Comparison of ENCODE assay signal across 1 cellular context in genomic region chr4:89110986-89111832, GRCh38.
TF ChIP-seq lines count a peak whose summit lies in the region.

TSS of gene TIGD2 (plus strand) at chr4:89111533. CDS start at chr4:89112975, 1,442 bp downstream.

TF ChIP-seq in HepG2, 621 proteins besides CTCF, POLR2A, EP300 and RAD21 (continued from another document and continues in another):
- TF ChIP-seq ZBTB14 (CRISPR knock-in tag; IDR thresholded peaks at IDR 0.05) = peak; percentile 93
- TF ChIP-seq SRF (IDR thresholded peaks at IDR 0.05; ENCODE audit: low read depth, low read length) = no peak
- TF ChIP-seq ZNF260 (CRISPR knock-in tag; IDR thresholded peaks at IDR 0.05; ENCODE audit: borderline replicate concordance, low read depth) = no peak
- TF ChIP-seq, protein P1, sequence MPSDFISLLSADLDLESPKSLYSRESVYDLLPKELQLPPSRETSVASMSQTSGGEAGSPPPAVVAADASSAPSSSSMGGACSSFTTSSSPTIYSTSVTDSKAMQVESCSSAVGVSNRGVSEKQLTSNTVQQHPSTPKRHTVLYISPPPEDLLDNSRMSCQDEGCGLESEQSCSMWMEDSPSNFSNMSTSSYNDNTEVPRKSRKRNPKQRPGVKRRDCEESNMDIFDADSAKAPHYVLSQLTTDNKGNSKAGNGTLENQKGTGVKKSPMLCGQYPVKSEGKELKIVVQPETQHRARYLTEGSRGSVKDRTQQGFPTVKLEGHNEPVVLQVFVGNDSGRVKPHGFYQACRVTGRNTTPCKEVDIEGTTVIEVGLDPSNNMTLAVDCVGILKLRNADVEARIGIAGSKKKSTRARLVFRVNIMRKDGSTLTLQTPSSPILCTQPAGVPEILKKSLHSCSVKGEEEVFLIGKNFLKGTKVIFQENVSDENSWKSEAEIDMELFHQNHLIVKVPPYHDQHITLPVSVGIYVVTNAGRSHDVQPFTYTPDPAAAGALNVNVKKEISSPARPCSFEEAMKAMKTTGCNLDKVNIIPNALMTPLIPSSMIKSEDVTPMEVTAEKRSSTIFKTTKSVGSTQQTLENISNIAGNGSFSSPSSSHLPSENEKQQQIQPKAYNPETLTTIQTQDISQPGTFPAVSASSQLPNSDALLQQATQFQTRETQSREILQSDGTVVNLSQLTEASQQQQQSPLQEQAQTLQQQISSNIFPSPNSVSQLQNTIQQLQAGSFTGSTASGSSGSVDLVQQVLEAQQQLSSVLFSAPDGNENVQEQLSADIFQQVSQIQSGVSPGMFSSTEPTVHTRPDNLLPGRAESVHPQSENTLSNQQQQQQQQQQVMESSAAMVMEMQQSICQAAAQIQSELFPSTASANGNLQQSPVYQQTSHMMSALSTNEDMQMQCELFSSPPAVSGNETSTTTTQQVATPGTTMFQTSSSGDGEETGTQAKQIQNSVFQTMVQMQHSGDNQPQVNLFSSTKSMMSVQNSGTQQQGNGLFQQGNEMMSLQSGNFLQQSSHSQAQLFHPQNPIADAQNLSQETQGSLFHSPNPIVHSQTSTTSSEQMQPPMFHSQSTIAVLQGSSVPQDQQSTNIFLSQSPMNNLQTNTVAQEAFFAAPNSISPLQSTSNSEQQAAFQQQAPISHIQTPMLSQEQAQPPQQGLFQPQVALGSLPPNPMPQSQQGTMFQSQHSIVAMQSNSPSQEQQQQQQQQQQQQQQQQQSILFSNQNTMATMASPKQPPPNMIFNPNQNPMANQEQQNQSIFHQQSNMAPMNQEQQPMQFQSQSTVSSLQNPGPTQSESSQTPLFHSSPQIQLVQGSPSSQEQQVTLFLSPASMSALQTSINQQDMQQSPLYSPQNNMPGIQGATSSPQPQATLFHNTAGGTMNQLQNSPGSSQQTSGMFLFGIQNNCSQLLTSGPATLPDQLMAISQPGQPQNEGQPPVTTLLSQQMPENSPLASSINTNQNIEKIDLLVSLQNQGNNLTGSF (CRISPR knock-in tag; IDR thresholded peaks at IDR 0.05) = peak; percentile 18
- no peak for TF ChIP-seq ZNF276 (CRISPR knock-in tag; IDR thresholded peaks at IDR 0.05; ENCODE audit: low read depth)
- TF ChIP-seq ZC3H13 (CRISPR knock-in tag; IDR thresholded peaks at IDR 0.05) = peak; percentile 93
- TF ChIP-seq ZBTB37 (CRISPR knock-in tag; IDR thresholded peaks at IDR 0.05) = no peak
- no peak for TF ChIP-seq ZNF776 (CRISPR knock-in tag; IDR thresholded peaks at IDR 0.05)
- no peak for TF ChIP-seq CEBPB (IDR thresholded peaks at IDR 0.05; ENCODE audit: borderline replicate concordance, low read depth, low read length)
- TF ChIP-seq U2AF1 (optimal IDR thresholded peaks at IDR 0.05; ENCODE audit: low read depth, low read length) = no peak
- no peak for TF ChIP-seq SP140L (CRISPR knock-in tag; IDR thresholded peaks at IDR 0.05; ENCODE audit: borderline replicate concordance)
- no peak for TF ChIP-seq CHD4 (IDR thresholded peaks at IDR 0.05; ENCODE audit: borderline replicate concordance, low read length)
- no peak for TF ChIP-seq RFX3 (CRISPR knock-in tag; IDR thresholded peaks at IDR 0.05)
- TF ChIP-seq ETS1 (CRISPR knock-in tag; IDR thresholded peaks at IDR 0.05) = no peak
- 0 out of 2 replicates have a peak, but pooled peaks have one; percentile 19 for TF ChIP-seq ZNF615 (CRISPR knock-in tag; IDR thresholded peaks at IDR 0.05; ENCODE audit: borderline replicate concordance)
- no peak for TF ChIP-seq KIAA2018 (CRISPR knock-in tag; IDR thresholded peaks at IDR 0.05; ENCODE audit: borderline replicate concordance)
- TF ChIP-seq, protein P2, sequence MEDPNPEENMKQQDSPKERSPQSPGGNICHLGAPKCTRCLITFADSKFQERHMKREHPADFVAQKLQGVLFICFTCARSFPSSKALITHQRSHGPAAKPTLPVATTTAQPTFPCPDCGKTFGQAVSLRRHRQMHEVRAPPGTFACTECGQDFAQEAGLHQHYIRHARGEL (CRISPR knock-in tag; IDR thresholded peaks at IDR 0.05) = no peak
- peak; percentile 67 for TF ChIP-seq ZFX (CRISPR knock-in tag; IDR thresholded peaks at IDR 0.05; ENCODE audit: low read depth)
- TF ChIP-seq ZNF333 (CRISPR knock-in tag; IDR thresholded peaks at IDR 0.05; ENCODE audit: borderline replicate concordance) = no peak
- peak; percentile 44 for TF ChIP-seq PHF20 (CRISPR knock-in tag; IDR thresholded peaks at IDR 0.05)
- peak; percentile 32; the same call in 1 of the 2 replicates for TF ChIP-seq NKX3-1 (CRISPR knock-in tag; IDR thresholded peaks at IDR 0.05)
- TF ChIP-seq NFIC (IDR thresholded peaks at IDR 0.05; ENCODE audit: low read length) = no peak
- peak; percentile 51 for TF ChIP-seq ZNF768 (CRISPR knock-in tag; IDR thresholded peaks at IDR 0.05)
- peak; percentile 91 for TF ChIP-seq ARNT2 (CRISPR knock-in tag; IDR thresholded peaks at IDR 0.05; ENCODE audit: low read depth)
- TF ChIP-seq NRL (CRISPR knock-in tag; IDR thresholded peaks at IDR 0.05; ENCODE audit: borderline replicate concordance) = peak; percentile 67; the same call in 1 of the 2 replicates
- no peak for TF ChIP-seq ZBTB21 (CRISPR knock-in tag; IDR thresholded peaks at IDR 0.05)
- TF ChIP-seq, protein P3, sequence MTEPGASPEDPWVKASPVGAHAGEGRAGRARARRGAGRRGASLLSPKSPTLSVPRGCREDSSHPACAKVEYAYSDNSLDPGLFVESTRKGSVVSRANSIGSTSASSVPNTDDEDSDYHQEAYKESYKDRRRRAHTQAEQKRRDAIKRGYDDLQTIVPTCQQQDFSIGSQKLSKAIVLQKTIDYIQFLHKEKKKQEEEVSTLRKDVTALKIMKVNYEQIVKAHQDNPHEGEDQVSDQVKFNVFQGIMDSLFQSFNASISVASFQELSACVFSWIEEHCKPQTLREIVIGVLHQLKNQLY (CRISPR knock-in tag; IDR thresholded peaks at IDR 0.05) = no peak
- TF ChIP-seq, protein P4, sequence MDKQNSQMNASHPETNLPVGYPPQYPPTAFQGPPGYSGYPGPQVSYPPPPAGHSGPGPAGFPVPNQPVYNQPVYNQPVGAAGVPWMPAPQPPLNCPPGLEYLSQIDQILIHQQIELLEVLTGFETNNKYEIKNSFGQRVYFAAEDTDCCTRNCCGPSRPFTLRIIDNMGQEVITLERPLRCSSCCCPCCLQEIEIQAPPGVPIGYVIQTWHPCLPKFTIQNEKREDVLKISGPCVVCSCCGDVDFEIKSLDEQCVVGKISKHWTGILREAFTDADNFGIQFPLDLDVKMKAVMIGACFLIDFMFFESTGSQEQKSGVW (CRISPR knock-in tag; IDR thresholded peaks at IDR 0.05; ENCODE audit: borderline replicate concordance) = no peak
- TF ChIP-seq ZNF501 (CRISPR knock-in tag; IDR thresholded peaks at IDR 0.05) = peak; percentile 74
- TF ChIP-seq ZMAT5 (CRISPR knock-in tag; IDR thresholded peaks at IDR 0.05; ENCODE audit: borderline replicate concordance, low read depth) = no peak
- TF ChIP-seq, protein P5, sequence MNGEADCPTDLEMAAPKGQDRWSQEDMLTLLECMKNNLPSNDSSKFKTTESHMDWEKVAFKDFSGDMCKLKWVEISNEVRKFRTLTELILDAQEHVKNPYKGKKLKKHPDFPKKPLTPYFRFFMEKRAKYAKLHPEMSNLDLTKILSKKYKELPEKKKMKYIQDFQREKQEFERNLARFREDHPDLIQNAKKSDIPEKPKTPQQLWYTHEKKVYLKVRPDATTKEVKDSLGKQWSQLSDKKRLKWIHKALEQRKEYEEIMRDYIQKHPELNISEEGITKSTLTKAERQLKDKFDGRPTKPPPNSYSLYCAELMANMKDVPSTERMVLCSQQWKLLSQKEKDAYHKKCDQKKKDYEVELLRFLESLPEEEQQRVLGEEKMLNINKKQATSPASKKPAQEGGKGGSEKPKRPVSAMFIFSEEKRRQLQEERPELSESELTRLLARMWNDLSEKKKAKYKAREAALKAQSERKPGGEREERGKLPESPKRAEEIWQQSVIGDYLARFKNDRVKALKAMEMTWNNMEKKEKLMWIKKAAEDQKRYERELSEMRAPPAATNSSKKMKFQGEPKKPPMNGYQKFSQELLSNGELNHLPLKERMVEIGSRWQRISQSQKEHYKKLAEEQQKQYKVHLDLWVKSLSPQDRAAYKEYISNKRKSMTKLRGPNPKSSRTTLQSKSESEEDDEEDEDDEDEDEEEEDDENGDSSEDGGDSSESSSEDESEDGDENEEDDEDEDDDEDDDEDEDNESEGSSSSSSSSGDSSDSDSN (CRISPR knock-in tag; IDR thresholded peaks at IDR 0.05) = peak; percentile 81
